1 cellular context compared by ENCODE assay signal in the genomic region with DNA sequence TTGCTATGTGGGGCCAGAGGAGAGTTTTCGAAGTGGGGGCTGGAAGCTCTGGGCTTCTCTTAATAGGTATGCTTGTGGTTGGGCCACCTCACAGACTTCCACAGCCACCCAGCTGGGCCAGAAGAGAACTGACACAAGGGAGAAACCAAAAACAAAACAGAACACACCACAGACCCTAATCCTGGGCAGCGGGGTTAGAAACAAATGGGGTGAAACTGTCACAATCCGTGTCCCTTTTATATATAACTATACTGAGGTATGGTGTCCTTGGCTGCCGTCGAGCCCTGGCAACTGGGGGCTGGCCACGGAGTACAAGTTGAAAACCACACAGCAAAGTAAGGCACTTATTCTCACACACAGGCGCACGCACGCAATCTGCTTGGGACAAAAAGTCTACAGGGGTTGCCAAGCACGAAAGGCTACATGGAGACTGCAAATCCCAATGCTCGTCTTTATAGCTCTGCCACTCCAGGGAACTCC.
TF ChIP-seq lines count a peak whose summit lies in the region.

No MANE protein-coding gene starts in this region.

TF ChIP-seq in IMR-90, 13 proteins besides CTCF, POLR2A, EP300 and RAD21 (continued from another document):
- TF ChIP-seq, protein P1, sequence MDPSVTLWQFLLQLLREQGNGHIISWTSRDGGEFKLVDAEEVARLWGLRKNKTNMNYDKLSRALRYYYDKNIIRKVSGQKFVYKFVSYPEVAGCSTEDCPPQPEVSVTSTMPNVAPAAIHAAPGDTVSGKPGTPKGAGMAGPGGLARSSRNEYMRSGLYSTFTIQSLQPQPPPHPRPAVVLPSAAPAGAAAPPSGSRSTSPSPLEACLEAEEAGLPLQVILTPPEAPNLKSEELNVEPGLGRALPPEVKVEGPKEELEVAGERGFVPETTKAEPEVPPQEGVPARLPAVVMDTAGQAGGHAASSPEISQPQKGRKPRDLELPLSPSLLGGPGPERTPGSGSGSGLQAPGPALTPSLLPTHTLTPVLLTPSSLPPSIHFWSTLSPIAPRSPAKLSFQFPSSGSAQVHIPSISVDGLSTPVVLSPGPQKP (IDR thresholded peaks at IDR 0.05; ENCODE audit: borderline replicate concordance, low read depth, low read length): no peak
- TF ChIP-seq, protein P2, sequence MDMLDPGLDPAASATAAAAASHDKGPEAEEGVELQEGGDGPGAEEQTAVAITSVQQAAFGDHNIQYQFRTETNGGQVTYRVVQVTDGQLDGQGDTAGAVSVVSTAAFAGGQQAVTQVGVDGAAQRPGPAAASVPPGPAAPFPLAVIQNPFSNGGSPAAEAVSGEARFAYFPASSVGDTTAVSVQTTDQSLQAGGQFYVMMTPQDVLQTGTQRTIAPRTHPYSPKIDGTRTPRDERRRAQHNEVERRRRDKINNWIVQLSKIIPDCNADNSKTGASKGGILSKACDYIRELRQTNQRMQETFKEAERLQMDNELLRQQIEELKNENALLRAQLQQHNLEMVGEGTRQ (IDR thresholded peaks at IDR 0.05; ENCODE audit: low read depth, low read length): no peak
